In genomic region chr19:11373166-11373884, GRCh38 we compare ENCODE assay signal across 8 cellular contexts. TPM values are rescaled to one million over a fixed set of nuclear protein-coding genes. Genes with fewer than 3 reads are reported as not detected.
DNase-seq lines count a peak whose midpoint lies in the region; ATAC-seq lines count a peak whose summit lies in the region.

No MANE protein-coding gene starts in this region.

- DNase-seq in activated CD4-positive, alpha-beta T cell treated with anti-CD3 and anti-CD28 coated beads, Interleukin-2, amount 10 ng/mL, durations not matched to agents 7 days and 5 days: no peak
- DNase-seq in activated CD4-positive, alpha-beta T cell treated with anti-CD3 and anti-CD28 coated beads for 4 hours: no peak
- DNase-seq in NCI-H2196 treated with DMSO at 0.1 percent for 48 hours (lab: John Stamatoyannopoulos, UW; ENCODE audit: unreplicated experiment): peak; percentile 65
- DNase-seq in stimulated activated naive CD8-positive, alpha-beta T cell treated with anti-CD3 and anti-CD28 coated beads, Interleukin-15, amount 100 ng/mL, for 72 hours: no peak
- no peak for DNase-seq in activated naive CD4-positive, alpha-beta T cell treated with anti-CD3 and anti-CD28 coated beads, Interleukin-2, amount 50 U/mL, for 16 hours

- peaks cover 2% of the 10 kb centered on the region for H3K9me3 Mint-ChIP-seq in activated CD4-positive, alpha-beta T cell treated with anti-CD3 and anti-CD28 coated beads, Interleukin-2, amount 10 ng/mL, durations not matched to agents 7 days and 5 days
- H3K9me3 Mint-ChIP-seq in dendritic cell treated with granulocyte-macrophage colony-stimulating factor and Interleukin-4, amounts not matched to agents 40 ng/mL and 50 ng/mL, for 4 days: no peaks in the 10 kb centered on the region
- no peaks in the 10 kb centered on the region for H3K9me3 Mint-ChIP-seq in stimulated activated naive CD8-positive, alpha-beta T cell treated with anti-CD3 and anti-CD28 coated beads, Interleukin-15, amount 100 ng/mL, for 72 hours
- H3K9me3 Mint-ChIP-seq in activated T-helper 17 cell treated with anti-CD3 and anti-CD28 coated beads, Interleukin-2, amount 50 U/mL, for 72 hours: no peaks in the 10 kb centered on the region

- POLR2A ChIA-PET in activated CD4-positive, alpha-beta T cell treated with anti-CD3 and anti-CD28 coated beads, Interleukin-2, amount 10 ng/mL, durations not matched to agents 7 days and 5 days (lab: Charles Lee): no interaction called here

- H3K4me3 Mint-ChIP-seq in activated CD4-positive, alpha-beta T cell treated with anti-CD3 and anti-CD28 coated beads, Interleukin-2, amount 10 ng/mL, durations not matched to agents 7 days and 5 days: peak overlapping the region; percentile 5
- peak overlapping the region; percentile 7 for H3K4me3 Mint-ChIP-seq in dendritic cell treated with granulocyte-macrophage colony-stimulating factor and Interleukin-4, amounts not matched to agents 40 ng/mL and 50 ng/mL, for 4 days
- H3K4me3 Mint-ChIP-seq in stimulated activated naive CD8-positive, alpha-beta T cell treated with anti-CD3 and anti-CD28 coated beads, Interleukin-15, amount 100 ng/mL, for 72 hours: no peak overlapping the region
- H3K4me3 Mint-ChIP-seq in activated T-helper 17 cell treated with anti-CD3 and anti-CD28 coated beads, Interleukin-2, amount 50 U/mL, for 72 hours: no peak overlapping the region

- peaks cover 14% of the 10 kb centered on the region for H3K36me3 Mint-ChIP-seq in activated CD4-positive, alpha-beta T cell treated with anti-CD3 and anti-CD28 coated beads, Interleukin-2, amount 10 ng/mL, durations not matched to agents 7 days and 5 days (ENCODE audit: low read depth)
- H3K36me3 Mint-ChIP-seq in dendritic cell treated with granulocyte-macrophage colony-stimulating factor and Interleukin-4, amounts not matched to agents 40 ng/mL and 50 ng/mL, for 4 days (ENCODE audit: low read depth): peaks cover 42% of the 10 kb centered on the region
- H3K36me3 Mint-ChIP-seq in activated T-helper 17 cell treated with anti-CD3 and anti-CD28 coated beads, Interleukin-2, amount 50 U/mL, for 72 hours (ENCODE audit: low read depth): peaks cover 49% of the 10 kb centered on the region

- intact Hi-C loops in dendritic cell treated with granulocyte-macrophage colony-stimulating factor and Interleukin-4, amounts not matched to agents 40 ng/mL and 50 ng/mL, for 4 days (cut with micrococcal nuclease): no loop called here

- no peak overlapping the region for H3K27ac Mint-ChIP-seq in activated CD4-positive, alpha-beta T cell treated with anti-CD3 and anti-CD28 coated beads, Interleukin-2, amount 10 ng/mL, durations not matched to agents 7 days and 5 days
- no peak overlapping the region for H3K27ac Mint-ChIP-seq in dendritic cell treated with granulocyte-macrophage colony-stimulating factor and Interleukin-4, amounts not matched to agents 40 ng/mL and 50 ng/mL, for 4 days
- H3K27ac Mint-ChIP-seq in stimulated activated naive CD8-positive, alpha-beta T cell treated with anti-CD3 and anti-CD28 coated beads, Interleukin-15, amount 100 ng/mL, for 72 hours: peak overlapping the region; percentile 22 to 68
- H3K27ac Mint-ChIP-seq in activated T-helper 17 cell treated with anti-CD3 and anti-CD28 coated beads, Interleukin-2, amount 50 U/mL, for 72 hours: no peak overlapping the region

- no peak for ATAC-seq in stimulated activated naive CD8-positive, alpha-beta T cell treated with anti-CD3 and anti-CD28 coated beads, Interleukin-15, amount 100 ng/mL, for 72 hours
- no peak for ATAC-seq in activated T-helper 17 cell treated with anti-CD3 and anti-CD28 coated beads, Interleukin-2, amount 50 U/mL, for 72 hours (replicated peaks)
- ATAC-seq in GM18861 (IDR thresholded peaks at IDR 0.05; ENCODE audit: unreplicated experiment): no peak

- H3K4me1 Mint-ChIP-seq in activated CD4-positive, alpha-beta T cell treated with anti-CD3 and anti-CD28 coated beads, Interleukin-2, amount 10 ng/mL, durations not matched to agents 7 days and 5 days: peaks cover 24% of the 10 kb centered on the region
- peaks cover 25% of the 10 kb centered on the region for H3K4me1 Mint-ChIP-seq in dendritic cell treated with granulocyte-macrophage colony-stimulating factor and Interleukin-4, amounts not matched to agents 40 ng/mL and 50 ng/mL, for 4 days (ENCODE audit: low read depth)
- peaks cover 23% of the 10 kb centered on the region for H3K4me1 Mint-ChIP-seq in stimulated activated naive CD8-positive, alpha-beta T cell treated with anti-CD3 and anti-CD28 coated beads, Interleukin-15, amount 100 ng/mL, for 72 hours
- peaks cover 16% of the 10 kb centered on the region for H3K4me1 Mint-ChIP-seq in activated T-helper 17 cell treated with anti-CD3 and anti-CD28 coated beads, Interleukin-2, amount 50 U/mL, for 72 hours

- CTCF ChIA-PET in activated CD4-positive, alpha-beta T cell treated with anti-CD3 and anti-CD28 coated beads, Interleukin-2, amount 10 ng/mL, durations not matched to agents 7 days and 5 days (lab: Charles Lee): interaction anchor here (1.4 to 2.0 kb wide), 2 partner anchors 10 to 62 kb away, joined by 5 to 7 read pairs; partner anchors contain the start of gene PRKCSH

- no peaks in the 10 kb centered on the region for H3K27me3 Mint-ChIP-seq in activated CD4-positive, alpha-beta T cell treated with anti-CD3 and anti-CD28 coated beads, Interleukin-2, amount 10 ng/mL, durations not matched to agents 7 days and 5 days
- H3K27me3 Mint-ChIP-seq in dendritic cell treated with granulocyte-macrophage colony-stimulating factor and Interleukin-4, amounts not matched to agents 40 ng/mL and 50 ng/mL, for 4 days: no peaks in the 10 kb centered on the region
- no peaks in the 10 kb centered on the region for H3K27me3 Mint-ChIP-seq in stimulated activated naive CD8-positive, alpha-beta T cell treated with anti-CD3 and anti-CD28 coated beads, Interleukin-15, amount 100 ng/mL, for 72 hours
- no peaks in the 10 kb centered on the region for H3K27me3 Mint-ChIP-seq in activated T-helper 17 cell treated with anti-CD3 and anti-CD28 coated beads, Interleukin-2, amount 50 U/mL, for 72 hours

RNA-seq across cellular contexts. Expression of gene SWSAP1, which starts 1.1 kb away (rescaled TPM):
- total RNA-seq in activated CD4-positive, alpha-beta T cell treated with anti-CD3 and anti-CD28 coated beads, Interleukin-2, amount 10 ng/mL, durations not matched to agents 7 days and 5 days: 1 to 10 TPM; 2.9 to 3.5 TPM
- 1 to 10 TPM; 1.5 to 2.4 TPM for total RNA-seq in activated T-helper 17 cell treated with anti-CD3 and anti-CD28 coated beads, Interleukin-2, amount 50 U/mL, for 72 hours

RNA-seq across cellular contexts. Expression of gene EPOR, which starts 10.8 kb away (rescaled TPM):
- total RNA-seq in activated CD4-positive, alpha-beta T cell treated with anti-CD3 and anti-CD28 coated beads, Interleukin-2, amount 10 ng/mL, durations not matched to agents 7 days and 5 days: 1 to 10 TPM; 5.4 to 5.8 TPM
- 10 to 100 TPM in 1 of 2 donors, 1 to 10 TPM in 1; 6.7 to 22.6 TPM for total RNA-seq in activated T-helper 17 cell treated with anti-CD3 and anti-CD28 coated beads, Interleukin-2, amount 50 U/mL, for 72 hours

RNA-seq across cellular contexts. Expression of gene PLPPR2, which starts 18.1 kb away (rescaled TPM):
- total RNA-seq in activated CD4-positive, alpha-beta T cell treated with anti-CD3 and anti-CD28 coated beads, Interleukin-2, amount 10 ng/mL, durations not matched to agents 7 days and 5 days: 1 to 10 TPM; 1.3 to 1.9 TPM
- total RNA-seq in activated T-helper 17 cell treated with anti-CD3 and anti-CD28 coated beads, Interleukin-2, amount 50 U/mL, for 72 hours: 1 to 10 TPM; 2.9 to 9.7 TPM

RNA-seq across cellular contexts. Expression of gene CCDC159, which starts 27.0 kb away (rescaled TPM):
- total RNA-seq in activated CD4-positive, alpha-beta T cell treated with anti-CD3 and anti-CD28 coated beads, Interleukin-2, amount 10 ng/mL, durations not matched to agents 7 days and 5 days: 10 to 100 TPM; 18.0 to 20.5 TPM
- total RNA-seq in activated T-helper 17 cell treated with anti-CD3 and anti-CD28 coated beads, Interleukin-2, amount 50 U/mL, for 72 hours: 10 to 100 TPM; 17.4 to 45.4 TPM

RNA-seq across cellular contexts. Expression of gene TMEM205, which starts 27.3 kb away (rescaled TPM):
- total RNA-seq in activated CD4-positive, alpha-beta T cell treated with anti-CD3 and anti-CD28 coated beads, Interleukin-2, amount 10 ng/mL, durations not matched to agents 7 days and 5 days: 10 to 100 TPM; 25.9 to 26.7 TPM
- 10 to 100 TPM; 30.9 to 31.0 TPM for total RNA-seq in activated T-helper 17 cell treated with anti-CD3 and anti-CD28 coated beads, Interleukin-2, amount 50 U/mL, for 72 hours

Comparison
In these comparisons a context has a peak if more than half of its experiments do, and no peak if none do; other contexts are left out.
1. H3K27ac Mint-ChIP-seq: peak in stimulated activated naive CD8-positive, alpha-beta T cell treated with anti-CD3 and anti-CD28 coated beads, Interleukin-15, amount 100 ng/mL, for 72 hours (2 of 2); none in activated CD4-positive, alpha-beta T cell treated with anti-CD3 and anti-CD28 coated beads, Interleukin-2, amount 10 ng/mL, durations not matched to agents 7 days and 5 days (single experiment), dendritic cell treated with granulocyte-macrophage colony-stimulating factor and Interleukin-4, amounts not matched to agents 40 ng/mL and 50 ng/mL, for 4 days (single experiment) and activated T-helper 17 cell treated with anti-CD3 and anti-CD28 coated beads, Interleukin-2, amount 50 U/mL, for 72 hours (single experiment).
2. H3K4me3 Mint-ChIP-seq: peak in activated CD4-positive, alpha-beta T cell treated with anti-CD3 and anti-CD28 coated beads, Interleukin-2, amount 10 ng/mL, durations not matched to agents 7 days and 5 days (single experiment) and dendritic cell treated with granulocyte-macrophage colony-stimulating factor and Interleukin-4, amounts not matched to agents 40 ng/mL and 50 ng/mL, for 4 days (single experiment); none in stimulated activated naive CD8-positive, alpha-beta T cell treated with anti-CD3 and anti-CD28 coated beads, Interleukin-15, amount 100 ng/mL, for 72 hours (0 of 2) and activated T-helper 17 cell treated with anti-CD3 and anti-CD28 coated beads, Interleukin-2, amount 50 U/mL, for 72 hours (single experiment).